Comparison of ENCODE assay signal across 8 cellular contexts in the genomic region with DNA sequence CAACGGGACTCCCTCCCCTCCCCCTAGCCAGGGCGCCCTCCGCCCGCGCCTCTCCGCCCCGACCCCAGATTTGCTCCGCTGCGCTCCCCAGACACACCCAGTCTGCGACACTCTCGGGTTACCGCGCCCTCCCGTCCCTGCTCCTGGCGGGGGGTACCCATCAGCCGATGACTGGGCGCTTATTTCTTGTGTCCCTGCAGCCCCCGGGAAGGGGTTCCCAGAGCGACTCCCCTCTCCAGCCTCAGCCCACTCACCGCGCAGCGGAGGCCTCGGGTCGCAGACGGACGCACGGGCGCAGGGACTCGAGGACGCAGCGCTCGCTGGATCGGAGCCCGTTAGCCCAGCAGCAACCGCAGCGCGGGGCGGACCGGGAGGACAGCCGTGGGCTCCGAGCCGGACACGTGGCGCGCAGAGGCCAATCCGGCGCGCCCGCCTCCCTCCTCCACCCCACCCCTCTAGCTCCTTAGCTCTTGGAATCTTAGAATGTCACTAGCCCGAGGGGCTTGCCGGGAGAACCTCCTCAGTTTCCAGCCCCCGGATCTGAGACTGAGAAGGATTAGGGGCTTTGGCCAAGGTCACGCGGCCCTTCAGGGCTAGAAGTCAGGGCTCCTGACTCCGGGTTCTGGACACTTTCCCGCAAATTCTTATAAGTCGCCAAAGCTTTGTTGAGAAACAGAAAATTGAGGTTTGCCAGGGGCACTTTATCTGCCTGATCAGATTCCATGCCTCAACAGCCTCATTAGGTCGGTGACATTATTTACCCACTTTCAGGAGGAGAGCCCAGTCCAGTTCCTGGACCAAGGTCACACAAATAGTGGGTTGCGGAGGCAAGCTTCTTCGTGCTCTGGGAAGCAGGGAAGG. TPM values are rescaled to one million over a fixed set of nuclear protein-coding genes. Genes with fewer than 3 reads are reported as not detected.
A peak's percentile ranks its signal among the peaks of the same experiment; 100 is the strongest.
DNase-seq lines count a peak whose midpoint lies in the region; ATAC-seq and TF ChIP-seq lines count a peak whose summit lies in the region.

A gene (minus strand): TSS at position 354 of the 861 bp plus-strand sequence. CDS start 9,878 bp downstream, outside the sequence.

- H3K9me2 ChIP-seq in SU-DHL-6 (replicated peaks; ENCODE audit: insufficient read depth, low read length) = no peaks in the 10 kb centered on the region

- in situ Hi-C loops in KBM-7 (cut with MboI; ENCODE audit: low pct_unique_long_range_greater_than_20kb, low sequenced_read_pairs) = no loop called here

- H3K27me3 ChIP-seq in DND-41 (ENCODE audit: insufficient read depth, low read length, poor library complexity) = no peaks in the 10 kb centered on the region
- no peaks in the 10 kb centered on the region for H3K27me3 ChIP-seq in SU-DHL-6 (ENCODE audit: low read length)
- H3K27me3 ChIP-seq in uterus = no peaks in the 10 kb centered on the region

- TF ChIP-seq CTCF in DND-41 (IDR thresholded peaks at IDR 0.05; ENCODE audit: borderline replicate concordance, extremely low read depth, low read length, poor library complexity, severe bottlenecking) = no peak
- TF ChIP-seq CTCF in SU-DHL-6 (IDR thresholded peaks at IDR 0.05; ENCODE audit: insufficient read depth, low read length, poor library complexity, severe bottlenecking) = no peak
- no peak for TF ChIP-seq CTCF in uterus (IDR thresholded peaks at IDR 0.05)

- DNase-seq in DND-41 (peak; percentile 78), KBM-7 (peak; percentile 82), amygdala (lab: John Stamatoyannopoulos, UW) (peak in 55 of 56 donors; percentile 16 to 86 (median 67)), left cardiac atrium (peak; percentile 92), pons (ENCODE audit: low spot score) (peak; percentile 69), uterus (peak; percentile 82 to 85)

- H3F3A ChIP-seq in SU-DHL-6 (ENCODE audit: insufficient read depth) = no peaks in the 10 kb centered on the region; the same call in 1 of the 2 replicates

- H3K4me2 ChIP-seq in DND-41 (ENCODE audit: insufficient read depth, low read length) (peak within 1 kb of the TSS; percentile 88), SU-DHL-6 (ENCODE audit: low read depth, low read length, poor library complexity, severe bottlenecking) (peak within 1 kb of the TSS; percentile 63)

- ATAC-seq in DND-41 (ENCODE audit: insufficient read depth, low read depth) = peak; percentile 83
- peak; percentile 39 for ATAC-seq in GM21619 (IDR thresholded peaks at IDR 0.05; ENCODE audit: unreplicated experiment)
- ATAC-seq in left cardiac atrium = peak; percentile 96 to 99

- H2AFZ ChIP-seq in DND-41 (ENCODE audit: low read depth, low read length) (peak within 1 kb of the TSS; percentile 88), SU-DHL-6 (ENCODE audit: low read depth, low read length, severe bottlenecking) (peak within 1 kb of the TSS; percentile 87)

- H3K9ac ChIP-seq in DND-41 (ENCODE audit: low read depth, low read length) = peak within 1 kb of the TSS; percentile 87
- H3K9ac ChIP-seq in SU-DHL-6 (ENCODE audit: low read length) = peak within 1 kb of the TSS; percentile 65

- H3K36me3 ChIP-seq in DND-41 (ENCODE audit: insufficient read depth, low read length) (peaks cover 4% of the 10 kb centered on the region; the same call in 1 of the 2 replicates), SU-DHL-6 (ENCODE audit: low read length) (no peaks in the 10 kb centered on the region), uterus (no peaks in the 10 kb centered on the region)

- peak; percentile 67 to 70 for TF ChIP-seq POLR2A in uterus (IDR thresholded peaks at IDR 0.05)

- H3K4me3 ChIP-seq in DND-41 (ENCODE audit: low read depth in 1 of 2, low read length in 2 of 2) (peak within 1 kb of the TSS; percentile 72 to 85), SU-DHL-6 (ENCODE audit: insufficient read depth, low read length, poor library complexity, severe bottlenecking) (peak within 1 kb of the TSS; percentile 57), uterus (peak within 1 kb of the TSS; percentile 68 to 85)

- H3K79me2 ChIP-seq in DND-41 (ENCODE audit: insufficient read depth, low read length) (peaks cover 60% of the 10 kb centered on the region), SU-DHL-6 (ENCODE audit: insufficient read depth, low read length) (no peaks in the 10 kb centered on the region)

- intact Hi-C loops in left cardiac atrium (cut with DNase I) (no loop called here), uterus (cut with DNase I; ENCODE audit: low total_unique reads) (no loop called here)

- H3K27ac ChIP-seq in DND-41 (ENCODE audit: low read length) = peak within 1 kb of the TSS; percentile 87
- peak within 1 kb of the TSS; percentile 24 for H3K27ac ChIP-seq in SU-DHL-6 (ENCODE audit: low read depth, low read length)
- peak within 1 kb of the TSS; percentile 88 to 93 for H3K27ac ChIP-seq in uterus

- H3K4me1 ChIP-seq in DND-41 (ENCODE audit: insufficient read depth, low read length) = peaks cover 58% of the 10 kb centered on the region
- peaks cover 6 to 8% of the 10 kb centered on the region in 2 donors for H3K4me1 ChIP-seq in uterus

- H3K9me3 ChIP-seq in DND-41 (ENCODE audit: insufficient read depth, low read length, severe bottlenecking) (no peaks in the 10 kb centered on the region), SU-DHL-6 (ENCODE audit: insufficient read depth, low read length) (no peaks in the 10 kb centered on the region), uterus (no peaks in the 10 kb centered on the region)

- H4K20me1 ChIP-seq in DND-41 (ENCODE audit: insufficient read depth, low read length) = peaks cover 11% of the 10 kb centered on the region
- H4K20me1 ChIP-seq in SU-DHL-6 (ENCODE audit: low read depth, low read length) = no peaks in the 10 kb centered on the region

RNA-seq across cellular contexts. Expression of the gene that starts here (rescaled TPM):
- total RNA-seq in left cardiac atrium (100 to 1,000 TPM; 218 to 220 TPM), uterus (100 to 1,000 TPM; 131 to 346 (median 252) TPM)

Comparison
In these comparisons a context has a peak if more than half of its experiments do, and no peak if none do; other contexts are left out.
1. Peak in every context shown above with its lines: DNase-seq, ATAC-seq, H3K4me3 ChIP-seq and H3K27ac ChIP-seq.
2. ATAC-seq: peak in every context shown above with its lines; median percentile 98 in left cardiac atrium; 83 in DND-41; 39 in GM21619.
3. H3K27ac ChIP-seq: peak in every context shown above with its lines; median percentile 90 in uterus; 87 in DND-41; 24 in SU-DHL-6.